ENCODE assay signal across 24 cellular contexts in genomic region chr4:71855944-71856343, GRCh38.
"Had no signal": no experiment of that assay in that cellular context is flagged by ENCODE, and none has a peak within 500 bp of the region (broad histone marks: within the 10 kb centered on the region; RNA-seq: fewer than 3 reads in every experiment).

No MANE protein-coding gene starts in this region.

- H3K27ac Mint-ChIP-seq: activated CD8-positive, alpha-beta T cell treated with anti-CD3 and anti-CD28 coated beads, Interleukin-2, amount 10 ng/mL, durations not matched to agents 7 days and 5 days; activated naive CD4-positive, alpha-beta T cell treated with anti-CD3 and anti-CD28 coated beads, Interleukin-2, amount 50 U/mL, for 72 hours; activated naive CD8-positive, alpha-beta T cell treated with anti-CD3 and anti-CD28 coated beads, Interleukin-2, amount 50 U/mL, for 24 hours; WTC11 had no signal

- H3K36me3 Mint-ChIP-seq: activated naive CD4-positive, alpha-beta T cell treated with anti-CD3 and anti-CD28 coated beads, Interleukin-2, amount 50 U/mL, for 72 hours had no signal

- DNase-seq: activated CD4-positive, alpha-beta T cell treated with anti-CD3 and anti-CD28 coated beads for 48 hours; activated CD4-positive, alpha-beta T cell treated with anti-CD3 and anti-CD28 coated beads, Interleukin-2, amount 50 U/mL, for 4 hours; activated CD4-positive, CD25-positive, alpha-beta regulatory T cell treated with anti-CD3 and anti-CD28 coated beads, Interleukin-2, amount 50 U/mL, for 72 hours; activated CD8-positive, alpha-beta memory T cell treated with anti-CD3 and anti-CD28 coated beads, Interleukin-2, amount 50 U/mL, for 48 hours; activated CD8-positive, alpha-beta T cell treated with anti-CD3 and anti-CD28 coated beads, Interleukin-2, amount 10 ng/mL, durations not matched to agents 7 days and 5 days; activated naive CD4-positive, alpha-beta T cell; activated naive CD8-positive, alpha-beta T cell treated with anti-CD3 and anti-CD28 coated beads, Interleukin-2, amount 50 U/mL, for 24 hours; activated T-cell treated with anti-CD3 and anti-CD28 coated beads, Interleukin-2, amount 50 U/mL, for 1 hour; amniotic stem cell; body of pancreas; MG63; MV-4-11; NCI-H1092 treated with DMSO at 0.1 percent for 48 hours; NCI-H1436; NCI-H1694 treated with DMSO at 0.1 percent for 48 hours; NCI-H2029 treated with DMSO at 0.1 percent for 48 hours; NCI-H510A treated with DMSO at 0.1 percent for 48 hours; PC-9; SHP77 treated with DMSO at 0.1 percent for 48 hours; T-helper 1 cell had no signal

- H3K27me3 Mint-ChIP-seq: activated naive CD8-positive, alpha-beta T cell treated with anti-CD3 and anti-CD28 coated beads, Interleukin-2, amount 50 U/mL, for 24 hours; central memory CD8-positive, alpha-beta T cell had no signal

- H3K27ac ChIP-seq: ascending aorta, body of pancreas, PC-9 had no signal

- H3K9me3 ChIP-seq: ascending aorta, body of pancreas, MG63 had no signal

- H3K36me3 ChIP-seq: ascending aorta, MG63 had no signal

- ATAC-seq: activated CD8-positive, alpha-beta T cell treated with anti-CD3 and anti-CD28 coated beads, Interleukin-2, amount 10 ng/mL, durations not matched to agents 7 days and 5 days; activated naive CD4-positive, alpha-beta T cell treated with anti-CD3 and anti-CD28 coated beads, Interleukin-2, amount 50 U/mL, for 72 hours; activated naive CD8-positive, alpha-beta T cell treated with anti-CD3 and anti-CD28 coated beads, Interleukin-2, amount 50 U/mL, for 24 hours; body of pancreas; WTC11 had no signal

- H3K4me3 ChIP-seq: ascending aorta, body of pancreas, MG63, PC-9 had no signal

- H3K27me3 ChIP-seq: ascending aorta, body of pancreas, MG63 had no signal

- H3K4me1 Mint-ChIP-seq: activated naive CD8-positive, alpha-beta T cell treated with anti-CD3 and anti-CD28 coated beads, Interleukin-2, amount 50 U/mL, for 24 hours; central memory CD8-positive, alpha-beta T cell had no signal

- H3K4me1 ChIP-seq: ascending aorta, body of pancreas had no signal

- H3K4me3 Mint-ChIP-seq: activated CD8-positive, alpha-beta T cell treated with anti-CD3 and anti-CD28 coated beads, Interleukin-2, amount 10 ng/mL, durations not matched to agents 7 days and 5 days; activated naive CD8-positive, alpha-beta T cell treated with anti-CD3 and anti-CD28 coated beads, Interleukin-2, amount 50 U/mL, for 24 hours; central memory CD8-positive, alpha-beta T cell; WTC11 had no signal
